ENCODE assay signal across 13 cellular contexts in the genomic region with DNA sequence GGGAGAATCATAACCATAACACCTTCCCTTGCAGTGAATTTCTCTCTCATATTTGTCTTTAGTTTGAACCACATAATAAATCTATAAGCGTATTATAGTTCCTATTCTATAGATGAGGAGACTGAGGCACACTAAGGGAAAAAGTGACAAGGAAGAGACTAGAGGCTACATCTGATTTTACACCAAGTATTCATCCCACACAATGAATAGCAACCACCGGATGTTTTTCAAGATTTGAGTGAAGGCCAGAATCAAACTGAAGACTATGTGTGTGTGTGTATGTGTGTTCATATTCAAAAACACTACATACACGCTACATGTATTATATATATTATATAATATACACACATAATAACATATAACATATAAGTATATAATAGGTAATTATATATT. TPM values are rescaled to one million over a fixed set of nuclear protein-coding genes. Genes with fewer than 3 reads are reported as not detected.
DNase-seq lines count a peak whose midpoint lies in the region; ATAC-seq and TF ChIP-seq lines count a peak whose summit lies in the region.
"Had no signal": no experiment of that assay in that cellular context is flagged by ENCODE, and none has a peak within 500 bp of the region (broad histone marks: within the 10 kb centered on the region; RNA-seq: fewer than 3 reads in every experiment).

No MANE protein-coding gene starts in this region.

- H3K9me3 ChIP-seq in OCI-LY3 (ENCODE audit: insufficient read depth, low read length) = no peaks in the 10 kb centered on the region
- no peaks in the 10 kb centered on the region for H3K9me3 ChIP-seq in skeletal muscle tissue (ENCODE audit: control insufficient read depth in 3 of 3, low read length in 3 of 3)
- H3K9me3 ChIP-seq: A549 had no signal

- peaks cover 5% of the 10 kb centered on the region for H3K9me3 Mint-ChIP-seq in activated CD4-positive, alpha-beta T cell treated with anti-CD3 and anti-CD28 coated beads, Interleukin-2, amount 10 ng/mL, durations not matched to agents 7 days and 5 days
- H3K9me3 Mint-ChIP-seq: neural crest cell had no signal

- peak overlapping the region; percentile 94 for H3K4me2 ChIP-seq in OCI-LY3 (ENCODE audit: low read length)
- H3K4me2 ChIP-seq: A549, smooth muscle cell had no signal

- H3K4me1 ChIP-seq in OCI-LY3 (ENCODE audit: low read length) = peaks cover 96% of the 10 kb centered on the region
- peaks cover 68 to 93% (median 77%) of the 10 kb centered on the region in 3 donors for H3K4me1 ChIP-seq in skeletal muscle tissue (ENCODE audit: control insufficient read depth in 3 of 3, insufficient read depth in 3 of 3, low read length in 3 of 3)
- H3K4me1 ChIP-seq: A549 had no signal

- no peak for ATAC-seq in GM19397 (IDR thresholded peaks at IDR 0.05; ENCODE audit: unreplicated experiment)
- ATAC-seq: A549 had no signal

- peak overlapping the region; percentile 77 for H3K9ac ChIP-seq in OCI-LY3 (ENCODE audit: low read length)
- peak overlapping the region in 2 of 3 donors; percentile 43 to 73 for H3K9ac ChIP-seq in skeletal muscle tissue (ENCODE audit: low read depth in 1 of 3, low read length in 3 of 3)

- peaks cover 11% of the 10 kb centered on the region for H3K27me3 ChIP-seq in OCI-LY3 (ENCODE audit: low read depth, low read length)
- no peaks in the 10 kb centered on the region for H3K27me3 ChIP-seq in skeletal muscle tissue (ENCODE audit: control insufficient read depth in 3 of 3, insufficient read depth in 3 of 3, low read length in 3 of 3)

- TF ChIP-seq CTCF in OCI-LY3 (IDR thresholded peaks at IDR 0.05; ENCODE audit: low read depth, low read length) = no peak
- no peak for TF ChIP-seq CTCF in coronary artery (IDR thresholded peaks at IDR 0.05)

- peaks cover 37% of the 10 kb centered on the region for H3K36me3 Mint-ChIP-seq in activated CD4-positive, alpha-beta T cell treated with anti-CD3 and anti-CD28 coated beads, Interleukin-2, amount 10 ng/mL, durations not matched to agents 7 days and 5 days (ENCODE audit: low read depth)

- peak overlapping the region; percentile 79 for H3K4me3 Mint-ChIP-seq in activated CD4-positive, alpha-beta T cell treated with anti-CD3 and anti-CD28 coated beads, Interleukin-2, amount 10 ng/mL, durations not matched to agents 7 days and 5 days
- H3K4me3 Mint-ChIP-seq: neural crest cell had no signal

- H3K4me1 Mint-ChIP-seq in activated CD4-positive, alpha-beta T cell treated with anti-CD3 and anti-CD28 coated beads, Interleukin-2, amount 10 ng/mL, durations not matched to agents 7 days and 5 days = peaks cover 90% of the 10 kb centered on the region

- H3K4me3 ChIP-seq in OCI-LY3 (ENCODE audit: low read length) (peak overlapping the region; percentile 76), coronary artery (peak overlapping the region; percentile 65), skeletal muscle tissue (ENCODE audit: low read length in 3 of 3) (peak overlapping the region; percentile 55 to 64 (median 57))
- H3K4me3 ChIP-seq: A549, smooth muscle cell had no signal

- POLR2A ChIA-PET in activated CD4-positive, alpha-beta T cell treated with anti-CD3 and anti-CD28 coated beads, Interleukin-2, amount 10 ng/mL, durations not matched to agents 7 days and 5 days (lab: Charles Lee) = interaction anchor here (1.9 kb wide), 2 partner anchors 8 to 12 kb away, joined by 5 to 14 read pairs; no protein-coding TSS in a partner anchor

- CTCF ChIA-PET in activated CD4-positive, alpha-beta T cell treated with anti-CD3 and anti-CD28 coated beads, Interleukin-2, amount 10 ng/mL, durations not matched to agents 7 days and 5 days (lab: Charles Lee) = interaction anchor here (1.0 to 14.3 kb wide), 16 partner anchors 10 to 109 kb away, joined by 3 to 173 read pairs (median 8); a partner anchor contains a TSS

- peak overlapping the region; percentile 98 for H3K27ac Mint-ChIP-seq in activated CD4-positive, alpha-beta T cell treated with anti-CD3 and anti-CD28 coated beads, Interleukin-2, amount 10 ng/mL, durations not matched to agents 7 days and 5 days

- H3K27ac ChIP-seq in OCI-LY3 (ENCODE audit: low read length) = peak overlapping the region; percentile 83
- H3K27ac ChIP-seq in coronary artery = peak overlapping the region in 1 of 2 donors; percentile 92
- H3K27ac ChIP-seq in skeletal muscle tissue (ENCODE audit: low read depth, low read length) = peak overlapping the region; percentile 61
- H3K27ac ChIP-seq: A549 had no signal

- no peaks in the 10 kb centered on the region for H3K36me3 ChIP-seq in OCI-LY3 (replicated peaks; ENCODE audit: low read depth, low read length)
- peaks cover 9 to 50% (median 25%) of the 10 kb centered on the region in 3 donors for H3K36me3 ChIP-seq in skeletal muscle tissue (ENCODE audit: control insufficient read depth in 3 of 3, insufficient read depth in 3 of 3, low read length in 3 of 3)

- H4K20me1 ChIP-seq in OCI-LY3 (ENCODE audit: insufficient read depth, low read length) = no peaks in the 10 kb centered on the region

- no peaks in the 10 kb centered on the region for H3K79me2 ChIP-seq in OCI-LY3 (ENCODE audit: low read length)

- DNase-seq in activated CD4-positive, alpha-beta T cell treated with anti-CD3 and anti-CD28 coated beads, Interleukin-2, amount 10 ng/mL, durations not matched to agents 7 days and 5 days = no peak
- no peak for DNase-seq in activated CD4-positive, alpha-beta T cell treated with anti-CD3 and anti-CD28 coated beads, Interleukin-2, amount 50 U/mL, for 1 hour
- DNase-seq in coronary artery (ENCODE audit: low spot score) (no peak), anterior cingulate cortex (lab: John Stamatoyannopoulos, UW) (no peak), mucosa of gallbladder (ENCODE audit: low spot score) (no peak)

- H3K27me3 Mint-ChIP-seq in activated CD4-positive, alpha-beta T cell treated with anti-CD3 and anti-CD28 coated beads, Interleukin-2, amount 10 ng/mL, durations not matched to agents 7 days and 5 days = no peaks in the 10 kb centered on the region

- H2AFZ ChIP-seq in OCI-LY3 (ENCODE audit: low read depth, low read length) = no peak overlapping the region

RNA-seq across cellular contexts. Expression of a gene that starts 4.7 kb away (rescaled TPM):
- total RNA-seq in activated CD4-positive, alpha-beta T cell treated with anti-CD3 and anti-CD28 coated beads, Interleukin-2, amount 10 ng/mL, durations not matched to agents 7 days and 5 days = 10 to 100 TPM; 20.7 to 21.1 TPM
- total RNA-seq in skeletal muscle tissue = 16.2 TPM
- total RNA-seq in mucosa of gallbladder = 28.0 TPM

RNA-seq across cellular contexts. Expression of a gene that starts 25.5 kb away (rescaled TPM):
- not detected for total RNA-seq in activated CD4-positive, alpha-beta T cell treated with anti-CD3 and anti-CD28 coated beads, Interleukin-2, amount 10 ng/mL, durations not matched to agents 7 days and 5 days
- total RNA-seq in skeletal muscle tissue (not detected), mucosa of gallbladder (not detected)
- total RNA-seq: LHCN-M2, neural crest cell, smooth muscle cell, urinary bladder had no signal

RNA-seq across cellular contexts. Expression of a gene that starts 44.5 kb away (rescaled TPM):
- total RNA-seq in activated CD4-positive, alpha-beta T cell treated with anti-CD3 and anti-CD28 coated beads, Interleukin-2, amount 10 ng/mL, durations not matched to agents 7 days and 5 days = not detected
- not detected for total RNA-seq in skeletal muscle tissue
- not detected for total RNA-seq in mucosa of gallbladder
- total RNA-seq: LHCN-M2, smooth muscle cell, urinary bladder had no signal

RNA-seq across cellular contexts. Expression of a gene that starts 54.5 kb away (rescaled TPM):
- total RNA-seq in activated CD4-positive, alpha-beta T cell treated with anti-CD3 and anti-CD28 coated beads, Interleukin-2, amount 10 ng/mL, durations not matched to agents 7 days and 5 days = 1 to 10 TPM; 2.3 to 2.4 TPM
- total RNA-seq in skeletal muscle tissue (1.0 TPM), mucosa of gallbladder (2.1 TPM)
